9 cellular contexts compared by ENCODE assay signal in genomic region chr1:192476802-192477298, GRCh38.
A peak's percentile ranks its signal among the peaks of the same experiment; 100 is the strongest.
DNase-seq lines count a peak whose midpoint lies in the region; ATAC-seq, FAIRE-seq and TF ChIP-seq lines count a peak whose summit lies in the region.
"Had no signal": no experiment of that assay in that cellular context is flagged by ENCODE, and none has a peak within 500 bp of the region (broad histone marks: within the 10 kb centered on the region; RNA-seq: fewer than 3 reads in every experiment).

No MANE protein-coding gene starts in this region.

- no peaks in the 10 kb centered on the region for H3K36me3 Mint-ChIP-seq in activated CD4-positive, alpha-beta T cell treated with anti-CD3 and anti-CD28 coated beads, Interleukin-2, amount 10 ng/mL, durations not matched to agents 24 days and 14 days (ENCODE audit: low read depth)
- no peaks in the 10 kb centered on the region for H3K36me3 Mint-ChIP-seq in T-helper 2 cell treated with Interferon-gamma antibody and Interleukin-4, amounts not matched to agents 5 μg/mL and 100 μg/mL, for 36 hours (ENCODE audit: low read depth)
- H3K36me3 Mint-ChIP-seq: memory B cell had no signal

- peak; percentile 49 for FAIRE-seq in GM19239 (lab: Jason Lieb, UNC)

- no peak overlapping the region for H3K4me3 ChIP-seq in astrocyte of the spinal cord (ENCODE audit: low read depth, low read length)

- H3K9me3 Mint-ChIP-seq in activated CD4-positive, alpha-beta T cell treated with anti-CD3 and anti-CD28 coated beads, Interleukin-2, amount 10 ng/mL, durations not matched to agents 24 days and 14 days, result no peaks in the 10 kb centered on the region
- no peaks in the 10 kb centered on the region for H3K9me3 Mint-ChIP-seq in T-helper 2 cell treated with Interferon-gamma antibody and Interleukin-4, amounts not matched to agents 5 μg/mL and 100 μg/mL, for 36 hours
- H3K9me3 Mint-ChIP-seq: memory B cell had no signal

- no peak overlapping the region for H3K4me3 Mint-ChIP-seq in activated CD4-positive, alpha-beta T cell treated with anti-CD3 and anti-CD28 coated beads, Interleukin-2, amount 10 ng/mL, durations not matched to agents 24 days and 14 days
- H3K4me3 Mint-ChIP-seq in T-helper 2 cell treated with Interferon-gamma antibody and Interleukin-4, amounts not matched to agents 5 μg/mL and 100 μg/mL, for 36 hours, result no peak overlapping the region
- H3K4me3 Mint-ChIP-seq: memory B cell had no signal

- peak; percentile 17 for DNase-seq in Ammon's horn (ENCODE audit: low spot score)
- no peak for DNase-seq in GM19239 (ENCODE audit: insufficient read length, low spot score)
- DNase-seq in astrocyte of the spinal cord (ENCODE audit: low read depth, low spot score), result peak; percentile 72
- DNase-seq in renal cortical epithelial cell (ENCODE audit: low read depth), result peak; percentile 13
- no peak for DNase-seq in activated CD4-positive, alpha-beta T cell treated with anti-CD3 and anti-CD28 coated beads, Interleukin-2, amount 10 ng/mL, durations not matched to agents 24 days and 14 days
- DNase-seq in Kasumi-1 (lab: John Stamatoyannopoulos, UW), result no peak
- no peak for DNase-seq in T-helper 2 cell treated with Interferon-gamma antibody and Interleukin-4, amounts not matched to agents 5 μg/mL and 100 μg/mL, for 36 hours (ENCODE audit: low spot score)

- peaks cover 7% of the 10 kb centered on the region for H3K27me3 Mint-ChIP-seq in activated CD4-positive, alpha-beta T cell treated with anti-CD3 and anti-CD28 coated beads, Interleukin-2, amount 10 ng/mL, durations not matched to agents 24 days and 14 days
- peaks cover 4% of the 10 kb centered on the region for H3K27me3 Mint-ChIP-seq in T-helper 2 cell treated with Interferon-gamma antibody and Interleukin-4, amounts not matched to agents 5 μg/mL and 100 μg/mL, for 36 hours (ENCODE audit: low read depth)

- H3K27ac Mint-ChIP-seq in activated CD4-positive, alpha-beta T cell treated with anti-CD3 and anti-CD28 coated beads, Interleukin-2, amount 10 ng/mL, durations not matched to agents 24 days and 14 days, result no peak overlapping the region
- no peak overlapping the region for H3K27ac Mint-ChIP-seq in T-helper 2 cell treated with Interferon-gamma antibody and Interleukin-4, amounts not matched to agents 5 μg/mL and 100 μg/mL, for 36 hours
- H3K27ac Mint-ChIP-seq: memory B cell had no signal

- no peak for TF ChIP-seq CTCF in astrocyte of the spinal cord (IDR thresholded peaks at IDR 0.05; ENCODE audit: low read depth, low read length)

- peak; percentile 87 for ATAC-seq in HG03442 (IDR thresholded peaks at IDR 0.05; ENCODE audit: unreplicated experiment)

- H3K4me1 Mint-ChIP-seq in activated CD4-positive, alpha-beta T cell treated with anti-CD3 and anti-CD28 coated beads, Interleukin-2, amount 10 ng/mL, durations not matched to agents 24 days and 14 days, result peaks cover 2% of the 10 kb centered on the region
- H3K4me1 Mint-ChIP-seq in T-helper 2 cell treated with Interferon-gamma antibody and Interleukin-4, amounts not matched to agents 5 μg/mL and 100 μg/mL, for 36 hours (ENCODE audit: low read depth), result no peaks in the 10 kb centered on the region
- H3K4me1 Mint-ChIP-seq: memory B cell had no signal

- in situ Hi-C loops in astrocyte of the spinal cord (cut with HindIII; ENCODE audit: low sequenced_read_pairs), result no loop called here

- intact Hi-C loops in activated CD4-positive, alpha-beta T cell treated with anti-CD3 and anti-CD28 coated beads, Interleukin-2, amount 10 ng/mL, durations not matched to agents 24 days and 14 days (cut with micrococcal nuclease), result loop anchor here (1.0 to 5.0 kb wide), 3 partner anchors 40 to 1820 kb away; no protein-coding TSS in a partner anchor

Comparison
In these comparisons a context has a peak if more than half of its experiments do, and no peak if none do; other contexts are left out.
1. DNase-seq: peak in Ammon's horn (single experiment), astrocyte of the spinal cord (single experiment) and renal cortical epithelial cell (single experiment); none in GM19239 (single experiment), activated CD4-positive, alpha-beta T cell treated with anti-CD3 and anti-CD28 coated beads, Interleukin-2, amount 10 ng/mL, durations not matched to agents 24 days and 14 days (single experiment), Kasumi-1 (0 of 2) and T-helper 2 cell treated with Interferon-gamma antibody and Interleukin-4, amounts not matched to agents 5 μg/mL and 100 μg/mL, for 36 hours (single experiment).